In genomic region chr20:6007529-6008103, GRCh38 we compare ENCODE assay signal across 11 cellular contexts. TPM values are rescaled to one million over a fixed set of nuclear protein-coding genes. Genes with fewer than 3 reads are reported as not detected.
DNase-seq lines count a peak whose midpoint lies in the region; ATAC-seq and TF ChIP-seq lines count a peak whose summit lies in the region.
"Had no signal": no experiment of that assay in that cellular context is flagged by ENCODE, and none has a peak within 500 bp of the region (broad histone marks: within the 10 kb centered on the region; RNA-seq: fewer than 3 reads in every experiment).

No MANE protein-coding gene starts in this region.

- H2AFZ ChIP-seq in mesenchymal stem cell (ENCODE audit: low read depth, low read length), result no peak overlapping the region

- no peak overlapping the region for H2BK5ac ChIP-seq in mesenchymal stem cell (ENCODE audit: low read depth, low read length, poor library complexity, severe bottlenecking)

- H3K9me3 ChIP-seq in heart left ventricle, result no peaks in the 10 kb centered on the region
- H3K9me3 ChIP-seq in body of pancreas, result no peaks in the 10 kb centered on the region
- H3K9me3 ChIP-seq in mesenchymal stem cell (ENCODE audit: control insufficient read depth, low read length), result no peaks in the 10 kb centered on the region
- no peaks in the 10 kb centered on the region for H3K9me3 ChIP-seq in vagina

- H2BK15ac ChIP-seq in mesenchymal stem cell (ENCODE audit: low read depth, poor library complexity, severe bottlenecking), result no peak overlapping the region

- no peaks in the 10 kb centered on the region for H3K27me3 ChIP-seq in heart left ventricle
- no peaks in the 10 kb centered on the region for H3K27me3 ChIP-seq in body of pancreas
- no peaks in the 10 kb centered on the region for H3K27me3 ChIP-seq in mesenchymal stem cell (ENCODE audit: control insufficient read depth in 1 of 2, insufficient read depth in 1 of 2, low read length in 2 of 2)
- no peaks in the 10 kb centered on the region for H3K27me3 ChIP-seq in vagina

- no peak for ATAC-seq in heart left ventricle
- no peak for ATAC-seq in Right ventricle myocardium superior (ENCODE audit: poor library complexity)
- peak; percentile 19 for ATAC-seq in body of pancreas
- ATAC-seq in HG03439 (IDR thresholded peaks at IDR 0.05; ENCODE audit: unreplicated experiment), result no peak

- peak overlapping the region; percentile 94 for H3K9ac ChIP-seq in mesenchymal stem cell (ENCODE audit: low read length)

- DNase-seq in heart left ventricle (no peak), Right ventricle myocardium superior (no peak), body of pancreas (peak in 2 of 4 donors; percentile 8 to 18), mesenchymal stem cell (no peak), vagina (ENCODE audit: extremely low spot score in 2 of 2) (no peak), kidney tubule cell (ENCODE audit: low spot score) (no peak), kidney glomerular epithelial cell (lab: John Stamatoyannopoulos, UW) (no peak)

- H4K8ac ChIP-seq in mesenchymal stem cell (ENCODE audit: low read length), result no peak overlapping the region

- peak overlapping the region; percentile 74 for H3K4me2 ChIP-seq in mesenchymal stem cell (ENCODE audit: low read length, poor library complexity, severe bottlenecking)

- H3K4ac ChIP-seq in mesenchymal stem cell (ENCODE audit: low read depth in 1 of 2, low read length in 2 of 2), result no peak overlapping the region

- TF ChIP-seq POLR2A in heart left ventricle (IDR thresholded peaks at IDR 0.05) (no peak), body of pancreas (IDR thresholded peaks at IDR 0.05) (peak in 2 of 3 donors; percentile 44 to 49), vagina (IDR thresholded peaks at IDR 0.05) (no peak)

- H3K14ac ChIP-seq in mesenchymal stem cell (ENCODE audit: low read length in 2 of 2), result no peak overlapping the region

- H2BK120ac ChIP-seq in mesenchymal stem cell (ENCODE audit: low read depth, low read length), result no peak overlapping the region

- TF ChIP-seq CTCF in heart left ventricle (IDR thresholded peaks at IDR 0.05) (no peak), body of pancreas (IDR thresholded peaks at IDR 0.05) (no peak), vagina (IDR thresholded peaks at IDR 0.05) (no peak)

- H3K36me3 ChIP-seq in heart left ventricle, result peaks cover 0 to 32% (median 26%) of the 10 kb centered on the region in 9 donors
- H3K36me3 ChIP-seq in body of pancreas (replicated peaks in 1 of 2; ENCODE audit: insufficient read depth in 1 of 2, low read depth in 2 of 2), result peaks cover 0 to 10% of the 10 kb centered on the region in 2 donors
- H3K36me3 ChIP-seq in mesenchymal stem cell (ENCODE audit: control insufficient read depth in 1 of 2, insufficient read depth in 2 of 2, low read depth in 1 of 2, low read length in 2 of 2), result peaks cover 7 to 28% of the 10 kb centered on the region in 2 experiments
- H3K36me3 ChIP-seq in vagina, result peaks cover 0 to 21% of the 10 kb centered on the region in 2 donors

- H3K79me1 ChIP-seq in mesenchymal stem cell (replicated peaks; ENCODE audit: low read length, poor library complexity, severe bottlenecking), result peaks cover 8% of the 10 kb centered on the region

- no peak overlapping the region for H2BK12ac ChIP-seq in mesenchymal stem cell (ENCODE audit: low read length in 2 of 2)

- H4K91ac ChIP-seq in mesenchymal stem cell (ENCODE audit: low read length), result no peak overlapping the region

- WGBS in heart left ventricle, 4 donors, result 35 to 39% (median 38%) methylated on average over 3 of the region's 3 CpGs
- 15 to 19% methylated on average over 3 of the region's 3 CpGs for WGBS in body of pancreas, 2 donors
- WGBS in mesenchymal stem cell, result no CpG with 5 or more reads among the region's 3 CpGs

- peak overlapping the region in 11 of 12 donors; percentile 61 to 97 (median 82) for H3K4me3 ChIP-seq in heart left ventricle
- no peak overlapping the region for H3K4me3 ChIP-seq in body of pancreas
- H3K4me3 ChIP-seq in mesenchymal stem cell (ENCODE audit: insufficient read depth in 1 of 2, low read depth in 1 of 2, low read length in 2 of 2), result peak overlapping the region in 1 of 2 experiments; percentile 97
- peak overlapping the region; percentile 79 to 98 for H3K4me3 ChIP-seq in vagina

- H3K4me1 ChIP-seq in heart left ventricle, result peaks cover 0 to 39% (median 19%) of the 10 kb centered on the region in 12 donors
- peaks cover 21% of the 10 kb centered on the region for H3K4me1 ChIP-seq in body of pancreas
- H3K4me1 ChIP-seq in mesenchymal stem cell (ENCODE audit: control insufficient read depth, insufficient read depth, low read depth, low read length), result peaks cover 1% of the 10 kb centered on the region
- peaks cover 24% of the 10 kb centered on the region for H3K4me1 ChIP-seq in vagina

- no peak overlapping the region for H3K18ac ChIP-seq in mesenchymal stem cell (ENCODE audit: low read depth in 1 of 2, low read length in 2 of 2)

- H2AK5ac ChIP-seq in mesenchymal stem cell (ENCODE audit: low read length, severe bottlenecking), result no peak overlapping the region

- H3K23ac ChIP-seq in mesenchymal stem cell (ENCODE audit: low read length in 2 of 2), result no peak overlapping the region

- intact Hi-C loops in heart left ventricle (cut with DNase I), result loop anchor here in 1 of 10 donors (2.0 kb wide), 1 partner anchor 27 kb away; no protein-coding TSS in a partner anchor
- intact Hi-C loops in Right ventricle myocardium superior (cut with DNase I), result no loop called here
- intact Hi-C loops in body of pancreas (cut with DNase I), result no loop called here
- intact Hi-C loops in vagina (cut with DNase I), result no loop called here

- peak overlapping the region; percentile 0 to 94 (median 86) for H3K27ac ChIP-seq in heart left ventricle
- H3K27ac ChIP-seq in body of pancreas, result peak overlapping the region in 3 of 4 donors; percentile 88 to 92 (median 91)
- H3K27ac ChIP-seq in mesenchymal stem cell (ENCODE audit: low read length, poor library complexity, severe bottlenecking), result peak overlapping the region; percentile 43
- no peak overlapping the region for H3K27ac ChIP-seq in vagina

RNA-seq across cellular contexts. Expression of gene CRLS1, which starts 1.7 kb away (rescaled TPM):
- total RNA-seq in heart left ventricle, result 100 to 1,000 TPM in 2 of 9 donors, 10 to 100 TPM in 7; 44.4 to 106 (median 91.3) TPM
- polyA plus RNA-seq in heart left ventricle, result 100 to 1,000 TPM in 1 of 2 donors, 10 to 100 TPM in 1; 66.6 to 119 TPM
- total RNA-seq in Right ventricle myocardium superior, result 93.5 TPM
- 100 to 1,000 TPM in 1 of 2 donors, 10 to 100 TPM in 1; 31.6 to 102 TPM for total RNA-seq in body of pancreas
- polyA plus RNA-seq in mesenchymal stem cell (2013, experiment 1 of 2), result 39.4 TPM
- 39.3 TPM for polyA plus RNA-seq in mesenchymal stem cell (2013, experiment 2 of 2)
- total RNA-seq in vagina, result 26.0 TPM

RNA-seq across cellular contexts. Expression of gene LRRN4, which starts 46.2 kb away (rescaled TPM):
- total RNA-seq in heart left ventricle (10 to 100 TPM in 1 of 9 donors, under 1 TPM in 6, not detected in 2; 0.12 to 18.7 (median 0.17) TPM), Right ventricle myocardium superior (not detected), body of pancreas (10 to 100 TPM; 10.9 to 11.2 TPM), vagina (not detected)
- polyA plus RNA-seq in heart left ventricle, result not detected
- polyA plus RNA-seq in mesenchymal stem cell (2013, experiment 1 of 2), result 17.1 TPM
- 15.9 TPM for polyA plus RNA-seq in mesenchymal stem cell (2013, experiment 2 of 2)
- total RNA-seq: dermis microvascular lymphatic vessel endothelial cell, G401, LHCN-M2 had no signal

RNA-seq across cellular contexts. Expression of gene MCM8, which starts 57.2 kb away (rescaled TPM):
- total RNA-seq in heart left ventricle, result 1 to 10 TPM; 3.5 to 8.7 (median 6.6) TPM
- polyA plus RNA-seq in heart left ventricle, result 1 to 10 TPM; 1.8 to 4.9 TPM
- total RNA-seq in Right ventricle myocardium superior, result 6.6 TPM
- total RNA-seq in body of pancreas, result 1 to 10 TPM; 2.6 to 3.6 TPM
- polyA plus RNA-seq in mesenchymal stem cell (2013, experiment 1 of 2), result 3.2 TPM
- polyA plus RNA-seq in mesenchymal stem cell (2013, experiment 2 of 2), result 3.2 TPM
- 2.5 TPM for total RNA-seq in vagina

RNA-seq across cellular contexts. Expression of gene TRMT6, which starts 57.3 kb away (rescaled TPM):
- 10 to 100 TPM in 4 of 9 donors, 1 to 10 TPM in 5; 5.8 to 12.0 (median 9.8) TPM for total RNA-seq in heart left ventricle
- 10 to 100 TPM in 1 of 2 donors, 1 to 10 TPM in 1; 4.8 to 18.2 TPM for polyA plus RNA-seq in heart left ventricle
- 5.7 TPM for total RNA-seq in Right ventricle myocardium superior
- 1 to 10 TPM; 5.2 to 8.6 TPM for total RNA-seq in body of pancreas
- 11.9 TPM for polyA plus RNA-seq in mesenchymal stem cell (2013, experiment 1 of 2)
- polyA plus RNA-seq in mesenchymal stem cell (2013, experiment 2 of 2), result 12.2 TPM
- total RNA-seq in vagina, result 9.6 TPM

Comparison
In these comparisons a context has a peak if more than half of its experiments do, and no peak if none do; other contexts are left out.
1. H3K4me3 ChIP-seq: peak in heart left ventricle (11 of 12) and vagina (2 of 2); none in body of pancreas (0 of 2).
2. POLR2A ChIP-seq: peak in body of pancreas (2 of 3); none in heart left ventricle (0 of 2) and vagina (0 of 2).